ENCODE assay signal across 32 cellular contexts in the genomic region with DNA sequence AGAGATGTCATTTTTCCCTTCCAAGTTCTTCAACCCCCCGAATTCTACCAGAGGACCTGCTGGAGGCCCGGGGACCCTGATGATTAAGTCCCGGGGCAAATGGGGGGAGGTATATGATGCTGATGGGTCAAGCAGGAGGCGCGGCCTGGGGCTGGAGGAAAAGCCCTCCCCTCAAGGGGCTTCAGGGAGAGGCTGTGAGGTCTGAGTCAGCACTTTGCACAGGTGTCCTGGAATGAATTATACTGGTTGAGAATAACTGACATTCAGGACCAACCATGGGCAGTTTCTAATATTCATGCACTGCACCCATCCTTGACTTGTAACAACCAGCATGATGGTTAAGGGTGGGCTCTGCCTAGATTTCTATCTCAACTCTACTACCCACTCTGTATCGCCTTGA.
"Had no signal": no experiment of that assay in that cellular context is flagged by ENCODE, and none has a peak within 500 bp of the region (broad histone marks: within the 10 kb centered on the region; RNA-seq: fewer than 3 reads in every experiment).

No MANE protein-coding gene starts in this region.

- FAIRE-seq: islet of Langerhans, kidney, small intestine, urothelium cell line had no signal

- H3K4me3 Mint-ChIP-seq: immature natural killer cell; mesothelial cell of epicardium; naive B cell; natural killer cell; nephron progenitor cell; neural progenitor cell; stimulated activated effector memory CD8-positive, alpha-beta T cell treated with anti-CD3 and anti-CD28 coated beads, Interleukin-12 subunit alpha, Interleukin-12 subunit beta, amount 100 ng/mL, for 72 hours; stimulated activated naive CD8-positive, alpha-beta T cell treated with anti-CD3 and anti-CD28 coated beads, Interleukin-15, Interleukin-2, amounts not matched to agents 100 ng/mL and 50 ng/mL, for 24 hours had no signal

- H3K9me3 ChIP-seq: left lung, lower lobe of right lung, neutrophil, sigmoid colon, spleen, suprapubic skin, thoracic aorta, tibial artery, upper lobe of right lung had no signal

- ATAC-seq: left colon; left lung; lower lobe of right lung; natural killer cell; right cardiac atrium; stimulated activated effector memory CD8-positive, alpha-beta T cell treated with anti-CD3 and anti-CD28 coated beads, Interleukin-12 subunit alpha, Interleukin-12 subunit beta, amount 100 ng/mL, for 72 hours; upper lobe of right lung had no signal

- H3K4me3 ChIP-seq: left lung, lower lobe of right lung, neural progenitor cell, sigmoid colon, spleen, suprapubic skin, thoracic aorta, tibial artery, upper lobe of right lung had no signal

- H3K36me3 ChIP-seq: left lung, lower lobe of right lung, neural progenitor cell, neutrophil, sigmoid colon, spleen, suprapubic skin, thoracic aorta, tibial artery, upper lobe of right lung had no signal

- DNase-seq: hypothalamus; immature natural killer cell; kidney; left colon; left lung; lower lobe of right lung; mammary epithelial cell; mesenchymal stem cell; naive B cell; natural killer cell; nephron progenitor cell; occipital lobe; right cardiac atrium; sigmoid colon; small intestine; spleen; stimulated activated CD4-positive, alpha-beta T cell treated with anti-CD3 and anti-CD28 coated beads, Interleukin-4, amount 100 ng/mL, for 24 hours; stimulated activated naive CD4-positive, alpha-beta T cell; tibial artery; trophoblast cell; upper lobe of right lung had no signal

- H3K9me3 Mint-ChIP-seq: immature natural killer cell; mesothelial cell of epicardium; natural killer cell; nephron progenitor cell; neural progenitor cell; stimulated activated effector memory CD8-positive, alpha-beta T cell treated with anti-CD3 and anti-CD28 coated beads, Interleukin-12 subunit alpha, Interleukin-12 subunit beta, amount 100 ng/mL, for 72 hours; stimulated activated naive CD8-positive, alpha-beta T cell treated with anti-CD3 and anti-CD28 coated beads, Interleukin-15, Interleukin-2, amounts not matched to agents 100 ng/mL and 50 ng/mL, for 24 hours had no signal

- H3K27ac ChIP-seq: left lung, lower lobe of right lung, neural progenitor cell, neutrophil, parathyroid adenoma, sigmoid colon, spleen, suprapubic skin, thoracic aorta, tibial artery, upper lobe of right lung had no signal

- H2AFZ ChIP-seq: neural progenitor cell, parathyroid adenoma had no signal

- H3K4me1 ChIP-seq: left lung, lower lobe of right lung, neural progenitor cell, parathyroid adenoma, sigmoid colon, spleen, suprapubic skin, tibial artery, upper lobe of right lung had no signal

- H3K27ac Mint-ChIP-seq: immature natural killer cell; mesothelial cell of epicardium; naive B cell; natural killer cell; nephron progenitor cell; neural progenitor cell; progenitor cell of endocrine pancreas; stimulated activated effector memory CD8-positive, alpha-beta T cell treated with anti-CD3 and anti-CD28 coated beads, Interleukin-12 subunit alpha, Interleukin-12 subunit beta, amount 100 ng/mL, for 72 hours; stimulated activated naive CD8-positive, alpha-beta T cell treated with anti-CD3 and anti-CD28 coated beads, Interleukin-15, Interleukin-2, amounts not matched to agents 100 ng/mL and 50 ng/mL, for 24 hours had no signal

- H3K36me3 Mint-ChIP-seq: immature natural killer cell; mesothelial cell of epicardium; naive B cell; natural killer cell; neural progenitor cell; stimulated activated effector memory CD8-positive, alpha-beta T cell treated with anti-CD3 and anti-CD28 coated beads, Interleukin-12 subunit alpha, Interleukin-12 subunit beta, amount 100 ng/mL, for 72 hours had no signal

- H3K9ac ChIP-seq: neural progenitor cell, parathyroid adenoma had no signal

- H3K4me2 ChIP-seq: neural progenitor cell had no signal

- H3K4me1 Mint-ChIP-seq: immature natural killer cell; naive B cell; natural killer cell; stimulated activated effector memory CD8-positive, alpha-beta T cell treated with anti-CD3 and anti-CD28 coated beads, Interleukin-12 subunit alpha, Interleukin-12 subunit beta, amount 100 ng/mL, for 72 hours had no signal
